ENCODE assay signal across 30 cellular contexts in genomic region chr14:61063461-61063860, GRCh38.
"Had no signal": no experiment of that assay in that cellular context is flagged by ENCODE, and none has a peak within 500 bp of the region (broad histone marks: within the 10 kb centered on the region; RNA-seq: fewer than 3 reads in every experiment).

No MANE protein-coding gene starts in this region.

- H3K9me3 ChIP-seq: adrenal gland, body of pancreas, breast epithelium had no signal

- H3K27ac ChIP-seq: adrenal gland, body of pancreas, brain microvascular endothelial cell, breast epithelium, VCaP had no signal

- H3K27me3 ChIP-seq: adrenal gland, body of pancreas, brain microvascular endothelial cell, breast epithelium had no signal

- H3K4me1 ChIP-seq: adrenal gland, body of pancreas, breast epithelium had no signal

- H3K36me3 ChIP-seq: adrenal gland, brain microvascular endothelial cell, breast epithelium had no signal

- DNase-seq: activated B cell treated with CpG ODN at 0.5 μM for 24 hours; activated CD4-positive, alpha-beta memory T cell treated with anti-CD3 and anti-CD28 coated beads for 36 hours; activated CD4-positive, alpha-beta T cell treated with anti-CD3 and anti-CD28 coated beads for 4 hours; activated CD4-positive, alpha-beta T cell treated with anti-CD3 and anti-CD28 coated beads, Interleukin-2, amount 50 U/mL, for 1 hour; activated CD4-positive, alpha-beta T cell treated with anti-CD3 and anti-CD28 coated beads, Interleukin-2, amount 50 U/mL, for 4 hours; activated CD4-positive, CD25-positive, alpha-beta regulatory T cell treated with anti-CD3 and anti-CD28 coated beads, Interleukin-2, amount 50 U/mL, for 72 hours; activated CD8-positive, alpha-beta memory T cell treated with anti-CD3 and anti-CD28 coated beads, Interleukin-2, amount 50 U/mL, for 4 hours; activated effector memory CD4-positive, alpha-beta T cell treated with anti-CD3 and anti-CD28 coated beads, Interleukin-2, amount 50 U/mL, for 16 hours; activated gamma-delta T cell treated with Interleukin-2 at 50 U/mL for 16 hours; activated naive CD4-positive, alpha-beta T cell; activated naive CD4-positive, alpha-beta T cell treated with anti-CD3 and anti-CD28 coated beads for 36 hours; activated naive CD4-positive, alpha-beta T cell treated with anti-CD3 and anti-CD28 coated beads, Interleukin-2, amount 50 U/mL, for 16 hours; activated naive CD8-positive, alpha-beta T cell treated with anti-CD3 and anti-CD28 coated beads for 36 hours; activated T-cell treated with anti-CD3 and anti-CD28 coated beads for 4 hours; activated T-cell treated with anti-CD3 and anti-CD28 coated beads, Interleukin-2, amount 50 U/mL, for 1 hour; activated T-cell treated with anti-CD3 and anti-CD28 coated beads, Interleukin-2, amount 50 U/mL, for 4 hours; activated T-cell treated with anti-CD3 and anti-CD28 coated beads, Interleukin-2, amount 50 U/mL, for 72 hours; adrenal gland; amniotic stem cell; aorta; body of pancreas; brain microvascular endothelial cell; central memory CD4-positive, alpha-beta T cell; T-helper 2 cell; T-helper 9 cell had no signal

- H3K4me3 ChIP-seq: adrenal gland, body of pancreas, breast epithelium had no signal

- ATAC-seq: activated CD8-positive, alpha-beta T cell treated with anti-CD3 and anti-CD28 coated beads for 36 hours; activated naive CD4-positive, alpha-beta T cell treated with anti-CD3 and anti-CD28 coated beads, Interleukin-2, amount 50 U/mL, for 72 hours; activated T-cell treated with anti-CD3 and anti-CD28 coated beads, Interleukin-2, amount 50 U/mL, for 4 hours; activated T-cell treated with anti-CD3 and anti-CD28 coated beads, Interleukin-2, amount 50 U/mL, for 72 hours; activated T-helper 17 cell treated with anti-CD3 and anti-CD28 coated beads, Interleukin-2, amount 50 U/mL, for 72 hours; body of pancreas had no signal
